Comparison of ENCODE assay signal across 1 cellular context in genomic region chr2:43402452-43402937, GRCh38.
TF ChIP-seq lines count a peak whose summit lies in the region.

No MANE protein-coding gene starts in this region.

TF ChIP-seq in GM12878, 131 proteins besides CTCF, POLR2A, EP300 and RAD21 (continued from another document and continues in another):
- TF ChIP-seq CBX3 (IDR thresholded peaks at IDR 0.05; ENCODE audit: borderline replicate concordance, low read depth) (no peak), USF2 (IDR thresholded peaks at IDR 0.05; ENCODE audit: borderline replicate concordance, low read depth, low read length) (no peak), TAF1 (IDR thresholded peaks at IDR 0.05; ENCODE audit: borderline replicate concordance, low read depth, low read length) (no peak), KLF5 (IDR thresholded peaks at IDR 0.05; ENCODE audit: partially characterized antibody) (no peak), REST (IDR thresholded peaks at IDR 0.05; ENCODE audit: low read depth, low read length) (no peak), IRF5 (IDR thresholded peaks at IDR 0.05; ENCODE audit: borderline replicate concordance) (no peak), RAD51 (IDR thresholded peaks at IDR 0.05) (no peak), HDGF (IDR thresholded peaks at IDR 0.05) (no peak), E4F1 (IDR thresholded peaks at IDR 0.05; ENCODE audit: borderline replicate concordance, partially characterized antibody) (no peak), ZBTB4 (CRISPR knock-in tag; IDR thresholded peaks at IDR 0.05) (0 out of 2 replicates have a peak, but pooled peaks have one; percentile 57), ZBTB33 (IDR thresholded peaks at IDR 0.05) (no peak), HSF1 (IDR thresholded peaks at IDR 0.05; ENCODE audit: low read depth, low read length) (no peak), NFYA (IDR thresholded peaks at IDR 0.05; ENCODE audit: borderline replicate concordance, low read depth, low read length) (no peak), STAT3 (IDR thresholded peaks at IDR 0.05; ENCODE audit: low read depth, low read length) (no peak), NFXL1 (IDR thresholded peaks at IDR 0.05; ENCODE audit: borderline replicate concordance) (no peak), E2F4 (IDR thresholded peaks at IDR 0.05; ENCODE audit: low read depth, low read length) (no peak), ATF3 (IDR thresholded peaks at IDR 0.05; ENCODE audit: borderline replicate concordance, extremely low read depth, low read depth, low read length) (no peak), MTA2 (IDR thresholded peaks at IDR 0.05; ENCODE audit: low read depth) (no peak), NR2C1 (IDR thresholded peaks at IDR 0.05) (no peak), EGR1 (IDR thresholded peaks at IDR 0.05; ENCODE audit: borderline replicate concordance in 1 of 2, low read depth in 2 of 2, low read length in 2 of 2) (0 out of 3 replicates have a peak, but pooled peaks of 1 of the 2 experiments have one; percentile 22), CBFB (IDR thresholded peaks at IDR 0.05; ENCODE audit: low read depth) (no peak; the same call in 1 of the 2 replicates), SMAD5 (IDR thresholded peaks at IDR 0.05; ENCODE audit: low read depth) (no peak), IKZF1 (conservative IDR thresholded peaks at IDR 0.05) (no peak), MXI1 (IDR thresholded peaks at IDR 0.05; ENCODE audit: low read depth, low read length) (0 out of 2 replicates have a peak, but pooled peaks have one; percentile 54), NRF1 (conservative IDR thresholded peaks at IDR 0.05; ENCODE audit: low read depth, low read length) (no peak), ZNF384 (IDR thresholded peaks at IDR 0.05; ENCODE audit: borderline replicate concordance, low read depth, low read length) (no peak), ZNF687 (IDR thresholded peaks at IDR 0.05) (no peak), ZNF24 (IDR thresholded peaks at IDR 0.05) (peak; percentile 58; the same call in 1 of the 2 replicates), PAX8 (IDR thresholded peaks at IDR 0.05) (no peak), POLR2AphosphoS2 (IDR thresholded peaks at IDR 0.05; ENCODE audit: low read depth, low read length) (no peak), SMC3 (IDR thresholded peaks at IDR 0.05; ENCODE audit: borderline replicate concordance, low read length) (no peak; the same call in 1 of the 2 replicates), STAT1 (conservative IDR thresholded peaks at IDR 0.05) (no peak), PML (IDR thresholded peaks at IDR 0.05; ENCODE audit: low read length) (no peak; the same call in 1 of the 2 replicates)
